9 cellular contexts compared by ENCODE assay signal in genomic region chr19:10761443-10762242, GRCh38. TPM values are rescaled to one million over a fixed set of nuclear protein-coding genes. Genes with fewer than 3 reads are reported as not detected.
DNase-seq lines count a peak whose midpoint lies in the region; ATAC-seq and TF ChIP-seq lines count a peak whose summit lies in the region.
"Had no signal": no experiment of that assay in that cellular context is flagged by ENCODE, and none has a peak within 500 bp of the region (broad histone marks: within the 10 kb centered on the region; RNA-seq: fewer than 3 reads in every experiment).

No MANE protein-coding gene starts in this region.

- H3K27ac ChIP-seq in tibial artery, result peak overlapping the region; percentile 33 to 36

- H3K4me3 ChIP-seq in tibial artery, result no peak overlapping the region

- no peaks in the 10 kb centered on the region for H3K27me3 Mint-ChIP-seq in activated naive CD4-positive, alpha-beta T cell treated with anti-CD3 and anti-CD28 coated beads for 36 hours (ENCODE audit: low read depth)
- H3K27me3 Mint-ChIP-seq in activated T-helper 17 cell treated with anti-CD3 and anti-CD28 coated beads, Interleukin-2, amount 50 U/mL, for 72 hours, result no peaks in the 10 kb centered on the region

- peaks cover 3% of the 10 kb centered on the region for H3K9me3 Mint-ChIP-seq in activated naive CD4-positive, alpha-beta T cell treated with anti-CD3 and anti-CD28 coated beads for 36 hours
- no peaks in the 10 kb centered on the region for H3K9me3 Mint-ChIP-seq in activated T-helper 17 cell treated with anti-CD3 and anti-CD28 coated beads, Interleukin-2, amount 50 U/mL, for 72 hours

- ATAC-seq in activated T-helper 17 cell treated with anti-CD3 and anti-CD28 coated beads, Interleukin-2, amount 50 U/mL, for 72 hours (replicated peaks), result no peak

- H3K27ac Mint-ChIP-seq in activated naive CD4-positive, alpha-beta T cell treated with anti-CD3 and anti-CD28 coated beads for 36 hours, result peak overlapping the region; percentile 85
- H3K27ac Mint-ChIP-seq in activated T-helper 17 cell treated with anti-CD3 and anti-CD28 coated beads, Interleukin-2, amount 50 U/mL, for 72 hours, result peak overlapping the region; percentile 83

- H3K36me3 Mint-ChIP-seq in activated naive CD4-positive, alpha-beta T cell treated with anti-CD3 and anti-CD28 coated beads for 36 hours (ENCODE audit: low read depth), result peaks cover 25% of the 10 kb centered on the region
- peaks cover 35% of the 10 kb centered on the region for H3K36me3 Mint-ChIP-seq in activated T-helper 17 cell treated with anti-CD3 and anti-CD28 coated beads, Interleukin-2, amount 50 U/mL, for 72 hours (ENCODE audit: low read depth)

- intact Hi-C loops in activated naive CD4-positive, alpha-beta T cell treated with anti-CD3 and anti-CD28 coated beads for 36 hours (cut with micrococcal nuclease), result no loop called here
- intact Hi-C loops in tibial artery (cut with DNase I; ENCODE audit: low total_unique reads), result no loop called here

- peaks cover 0 to 31% (median 11%) of the 10 kb centered on the region in 3 donors for H3K36me3 ChIP-seq in tibial artery

- peaks cover 0 to 47% (median 30%) of the 10 kb centered on the region in 4 donors for H3K4me1 ChIP-seq in tibial artery

- H3K4me3 Mint-ChIP-seq in activated naive CD4-positive, alpha-beta T cell treated with anti-CD3 and anti-CD28 coated beads for 36 hours, result no peak overlapping the region
- peak overlapping the region; percentile 84 for H3K4me3 Mint-ChIP-seq in activated T-helper 17 cell treated with anti-CD3 and anti-CD28 coated beads, Interleukin-2, amount 50 U/mL, for 72 hours

- DNase-seq in activated naive CD4-positive, alpha-beta T cell treated with anti-CD3 and anti-CD28 coated beads for 36 hours, result no peak
- DNase-seq in activated naive CD4-positive, alpha-beta T cell treated with Interleukin-2 at 50 U/mL for 16 hours, result no peak
- peak; percentile 36 for DNase-seq in kidney tubule cell (ENCODE audit: low spot score)
- no peak for DNase-seq in tibial artery
- DNase-seq in NCI-H2029 (lab: John Stamatoyannopoulos, UW), result no peak
- no peak for DNase-seq in NCI-H146 (lab: John Stamatoyannopoulos, UW)
- DNase-seq in SHP77 (lab: John Stamatoyannopoulos, UW), result no peak
- DNase-seq: amniotic stem cell had no signal

- CTCF ChIA-PET in activated naive CD4-positive, alpha-beta T cell treated with anti-CD3 and anti-CD28 coated beads for 36 hours (lab: Charles Lee), result interaction anchor here (0.6 to 3.6 kb wide), 4 partner anchors 9 to 145 kb away, joined by 3 to 19 read pairs (median 3); partner anchors contain the start of gene DNM2

- peaks cover 76% of the 10 kb centered on the region for H3K4me1 Mint-ChIP-seq in activated naive CD4-positive, alpha-beta T cell treated with anti-CD3 and anti-CD28 coated beads for 36 hours (ENCODE audit: low read depth)
- peaks cover 49% of the 10 kb centered on the region for H3K4me1 Mint-ChIP-seq in activated T-helper 17 cell treated with anti-CD3 and anti-CD28 coated beads, Interleukin-2, amount 50 U/mL, for 72 hours

- TF ChIP-seq CTCF in tibial artery (IDR thresholded peaks at IDR 0.05), result no peak

- H3K9me3 ChIP-seq in tibial artery, result no peaks in the 10 kb centered on the region

- no peaks in the 10 kb centered on the region for H3K27me3 ChIP-seq in tibial artery

RNA-seq across cellular contexts. Expression of gene DNM2, which starts 43.8 kb away (rescaled TPM):
- total RNA-seq in activated naive CD4-positive, alpha-beta T cell treated with anti-CD3 and anti-CD28 coated beads for 36 hours, result 100 to 1,000 TPM; 144 to 148 TPM
- total RNA-seq in activated T-helper 17 cell treated with anti-CD3 and anti-CD28 coated beads, Interleukin-2, amount 50 U/mL, for 72 hours, result 100 to 1,000 TPM; 185 to 209 TPM
